In genomic region chr10:46204482-46205102, GRCh38 we compare ENCODE assay signal across 7 cellular contexts.
DNase-seq lines count a peak whose midpoint lies in the region; ATAC-seq and TF ChIP-seq lines count a peak whose summit lies in the region.
"Not testable (repeated sequence)": the region's sequence is repeated elsewhere in the genome, so short reads cannot be mapped to it uniquely, and the experiment has no call there.

No MANE protein-coding gene starts in this region.

- not testable (repeated sequence) for H3K79me2 ChIP-seq in GM23338 (replicated peaks; ENCODE audit: insufficient read depth); mesendoderm (ENCODE audit: control insufficient read depth, insufficient read depth, low read length)

- not testable (repeated sequence) for H3K4me3 ChIP-seq in GM23338; coronary artery; mesendoderm (ENCODE audit: low read length)

- H4K5ac ChIP-seq in mesendoderm (ENCODE audit: low read length), result not testable (repeated sequence)

- not testable (repeated sequence) for H2BK15ac ChIP-seq in mesendoderm (replicated peaks; ENCODE audit: low read depth)

- H3K4ac ChIP-seq in mesendoderm (ENCODE audit: low read depth, low read length), result not testable (repeated sequence)

- H3K9ac ChIP-seq in mesendoderm (ENCODE audit: low read length), result not testable (repeated sequence)

- not testable (repeated sequence) for ATAC-seq in GM23338, left ventricle myocardium superior

- H3K9me3 Mint-ChIP-seq in GM23338; activated CD4-positive, alpha-beta T cell treated with anti-CD3 and anti-CD28 coated beads, Interleukin-2, amount 10 ng/mL, durations not matched to agents 24 days and 14 days: not testable (repeated sequence)

- H3K36me3 Mint-ChIP-seq in GM23338 (ENCODE audit: low read depth); activated CD4-positive, alpha-beta T cell treated with anti-CD3 and anti-CD28 coated beads, Interleukin-2, amount 10 ng/mL, durations not matched to agents 24 days and 14 days (ENCODE audit: low read depth): not testable (repeated sequence)

- not testable (repeated sequence) for H3K79me1 ChIP-seq in mesendoderm (ENCODE audit: low read length)

- WGBS in mesendoderm (ENCODE audit: extremely low coverage, insufficient coverage, low lambda C conversion rate), result no CpG with 5 or more reads among the region's 20 CpGs

- TF ChIP-seq CTCF in GM23338 (conservative IDR thresholded peaks at IDR 0.05; ENCODE audit: low read depth in 2 of 2); coronary artery (IDR thresholded peaks at IDR 0.05): not testable (repeated sequence)

- DNase-seq in GM23338 (ENCODE audit: low spot score), result peak; percentile 44
- peak; percentile 51 for DNase-seq in activated CD4-positive, alpha-beta T cell treated with anti-CD3 and anti-CD28 coated beads, Interleukin-2, amount 10 ng/mL, durations not matched to agents 24 days and 14 days
- peak; percentile 56 for DNase-seq in coronary artery (ENCODE audit: low spot score)
- peak; percentile 17 for DNase-seq in left ventricle myocardium superior
- DNase-seq in islet precursor cell, result peak; percentile 47
- DNase-seq in mesendoderm, result peak; percentile 30
- DNase-seq in posterior vena cava (ENCODE audit: low spot score), result peak; percentile 47

- not testable (repeated sequence) for H3K9me2 ChIP-seq in GM23338 (ENCODE audit: insufficient read depth)

- not testable (repeated sequence) for H3K56ac ChIP-seq in mesendoderm (ENCODE audit: low read length)

- not testable (repeated sequence) for H3K4me1 ChIP-seq in GM23338 (ENCODE audit: insufficient read depth); mesendoderm (ENCODE audit: control insufficient read depth, low read depth, low read length)

- H3K4me1 Mint-ChIP-seq in GM23338; activated CD4-positive, alpha-beta T cell treated with anti-CD3 and anti-CD28 coated beads, Interleukin-2, amount 10 ng/mL, durations not matched to agents 24 days and 14 days: not testable (repeated sequence)

- not testable (repeated sequence) for H3K18ac ChIP-seq in mesendoderm (ENCODE audit: low read length)

- not testable (repeated sequence) for H3K4me2 ChIP-seq in GM23338; mesendoderm (ENCODE audit: low read length)

- H3F3A ChIP-seq in GM23338 (replicated peaks; ENCODE audit: low read depth), result not testable (repeated sequence)

- not testable (repeated sequence) for H3K23ac ChIP-seq in mesendoderm (ENCODE audit: low read length)

- not testable (repeated sequence) for H4K8ac ChIP-seq in mesendoderm (ENCODE audit: low read depth, low read length)

- intact Hi-C loops in activated CD4-positive, alpha-beta T cell treated with anti-CD3 and anti-CD28 coated beads, Interleukin-2, amount 10 ng/mL, durations not matched to agents 24 days and 14 days (cut with micrococcal nuclease); left ventricle myocardium superior (cut with micrococcal nuclease); posterior vena cava (cut with DNase I): not testable (repeated sequence)

- peak overlapping the region; percentile 29; the same call in 1 of the 2 replicates for H2AFZ ChIP-seq in GM23338

- H3K4me3 Mint-ChIP-seq in GM23338; activated CD4-positive, alpha-beta T cell treated with anti-CD3 and anti-CD28 coated beads, Interleukin-2, amount 10 ng/mL, durations not matched to agents 24 days and 14 days: not testable (repeated sequence)

- H2BK5ac ChIP-seq in mesendoderm (ENCODE audit: low read length), result not testable (repeated sequence)

- not testable (repeated sequence) for H3K27ac Mint-ChIP-seq in GM23338; activated CD4-positive, alpha-beta T cell treated with anti-CD3 and anti-CD28 coated beads, Interleukin-2, amount 10 ng/mL, durations not matched to agents 24 days and 14 days

- H2BK120ac ChIP-seq in mesendoderm (ENCODE audit: low read depth, low read length), result not testable (repeated sequence)

- not testable (repeated sequence) for H3K27me3 Mint-ChIP-seq in GM23338 (ENCODE audit: insufficient read depth, low read depth, poor library complexity); activated CD4-positive, alpha-beta T cell treated with anti-CD3 and anti-CD28 coated beads, Interleukin-2, amount 10 ng/mL, durations not matched to agents 24 days and 14 days

- not testable (repeated sequence) for H3K27ac ChIP-seq in GM23338 (ENCODE audit: low read depth); coronary artery; mesendoderm (ENCODE audit: low read depth, low read length)

- H3K27me3 ChIP-seq in GM23338 (ENCODE audit: insufficient read depth); mesendoderm (ENCODE audit: insufficient read depth, low read length, poor library complexity): not testable (repeated sequence)

- not testable (repeated sequence) for H4K20me1 ChIP-seq in GM23338 (replicated peaks; ENCODE audit: insufficient read depth)

- not testable (repeated sequence) for H2AK5ac ChIP-seq in mesendoderm (ENCODE audit: low read length)

- not testable (repeated sequence) for H3K36me3 ChIP-seq in GM23338 (ENCODE audit: insufficient read depth); mesendoderm (ENCODE audit: control insufficient read depth, insufficient read depth, low read length)
